Comparison of ENCODE assay signal across 18 cellular contexts in the genomic region with DNA sequence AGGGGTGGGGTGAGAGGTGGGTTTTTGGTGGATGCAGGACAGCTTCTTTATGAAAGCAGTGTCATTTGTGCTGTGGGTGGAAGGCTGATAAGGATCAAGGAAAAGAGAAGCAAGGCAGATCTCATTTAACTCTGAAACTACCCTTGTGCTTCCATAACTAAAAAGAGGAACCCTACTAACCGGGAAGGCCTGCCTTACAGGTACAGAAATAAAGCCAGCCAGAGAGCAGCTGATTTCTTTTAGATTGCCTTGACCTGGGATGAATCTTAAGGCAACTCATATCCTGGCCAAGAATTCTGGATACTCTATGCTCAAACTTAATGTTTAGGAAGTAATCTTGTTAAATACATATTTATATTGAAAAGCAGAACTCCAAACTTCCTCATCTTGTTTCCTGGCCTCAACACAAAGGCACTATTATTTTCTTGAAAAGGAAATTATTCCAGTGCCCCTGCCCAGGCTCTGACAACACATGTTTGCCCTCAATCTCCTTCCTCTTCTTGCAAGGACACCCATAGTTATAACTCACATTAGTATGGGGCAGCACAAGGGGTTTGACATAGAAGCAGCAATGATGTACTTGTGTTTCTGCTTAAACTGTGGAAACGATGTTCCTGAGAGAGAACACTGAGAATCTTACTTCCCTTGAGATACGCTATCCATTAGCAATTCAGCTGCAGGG.
A peak's percentile ranks its signal among the peaks of the same experiment; 100 is the strongest.
DNase-seq lines count a peak whose midpoint lies in the region; ATAC-seq and TF ChIP-seq lines count a peak whose summit lies in the region.
"Had no signal": no experiment of that assay in that cellular context is flagged by ENCODE, and none has a peak within 500 bp of the region (broad histone marks: within the 10 kb centered on the region; RNA-seq: fewer than 3 reads in every experiment).

No MANE protein-coding gene starts in this region.

- H3K36me3 ChIP-seq in GM23248 (ENCODE audit: low read depth) (no peaks in the 10 kb centered on the region), neutrophil (no peaks in the 10 kb centered on the region), hepatocyte (replicated peaks; ENCODE audit: insufficient read depth, low read depth) (no peaks in the 10 kb centered on the region)

- TF ChIP-seq CTCF in neutrophil (IDR thresholded peaks at IDR 0.05) (no peak), hepatocyte (IDR thresholded peaks at IDR 0.05; ENCODE audit: poor library complexity) (no peak)

- H3K27me3 ChIP-seq in GM23248 (replicated peaks; ENCODE audit: insufficient read depth), result no peaks in the 10 kb centered on the region
- H3K27me3 ChIP-seq in neutrophil, result no peaks in the 10 kb centered on the region
- no peaks in the 10 kb centered on the region for H3K27me3 ChIP-seq in hepatocyte

- H3K4me3 ChIP-seq in GM23248 (no peak overlapping the region), neutrophil (ENCODE audit: low read depth in 1 of 2, low read length in 1 of 2) (no peak overlapping the region), hepatocyte (no peak overlapping the region)
- H3K4me3 ChIP-seq: SK-N-MC, skin epidermis had no signal

- DNase-seq in GM23248 (no peak), OCI-M1 (lab: John Stamatoyannopoulos, UW) (peak; percentile 53), foreskin melanocyte (peak; percentile 44), hepatocyte (ENCODE audit: low spot score) (no peak), ACHN (no peak)
- DNase-seq: activated effector memory CD4-positive, alpha-beta T cell treated with anti-CD3 and anti-CD28 coated beads, Interleukin-2, amount 50 U/mL, for 16 hours; aorta; DND-41; mesendoderm; NCI-H1092; NCI-H446; occipital lobe; stimulated activated naive B cell treated with anti-CD40 and anti-IgM and Interleukin-4, amounts not matched to agents 10 μg/mL and 1 μg/mL and 100 μg/mL, for 72 hours had no signal

- ATAC-seq in GM21360 (IDR thresholded peaks at IDR 0.05; ENCODE audit: unreplicated experiment), result no peak
- ATAC-seq in GM21737 (IDR thresholded peaks at IDR 0.05; ENCODE audit: unreplicated experiment), result no peak
- ATAC-seq: stimulated activated naive B cell treated with anti-CD40 and anti-IgM and Interleukin-4, amounts not matched to agents 10 μg/mL and 1 μg/mL and 100 μg/mL, for 72 hours had no signal

- H3F3A ChIP-seq in GM23248 (ENCODE audit: insufficient read depth), result peaks cover 7% of the 10 kb centered on the region

- H3K9me3 ChIP-seq in GM23248 (ENCODE audit: low read depth), result no peaks in the 10 kb centered on the region
- no peaks in the 10 kb centered on the region for H3K9me3 ChIP-seq in neutrophil
- H3K9me3 ChIP-seq in hepatocyte (ENCODE audit: low read depth), result no peaks in the 10 kb centered on the region

- H3K4me2 ChIP-seq in GM23248 (ENCODE audit: unreplicated experiment) (peak overlapping the region; percentile 60), hepatocyte (no peak overlapping the region)

- H3K79me2 ChIP-seq in GM23248 (ENCODE audit: insufficient read depth), result peaks cover 10% of the 10 kb centered on the region; the same call in 1 of the 2 replicates
- H3K79me2 ChIP-seq in hepatocyte, result peaks cover 17% of the 10 kb centered on the region

- no peak overlapping the region for H2AFZ ChIP-seq in GM23248
- H2AFZ ChIP-seq in hepatocyte, result no peak overlapping the region

- peaks cover 24% of the 10 kb centered on the region for H3K4me1 ChIP-seq in GM23248 (ENCODE audit: insufficient read depth)
- H3K4me1 ChIP-seq in neutrophil (ENCODE audit: control insufficient read depth in 1 of 2, insufficient read depth in 1 of 2, low read depth in 1 of 2, low read length in 1 of 2), result peaks cover 5 to 14% of the 10 kb centered on the region in 2 experiments
- H3K4me1 ChIP-seq in hepatocyte (ENCODE audit: insufficient read depth), result peaks cover 12% of the 10 kb centered on the region

- no peaks in the 10 kb centered on the region for H4K20me1 ChIP-seq in GM23248 (ENCODE audit: insufficient read depth)
- no peaks in the 10 kb centered on the region for H4K20me1 ChIP-seq in hepatocyte (ENCODE audit: insufficient read depth, poor library complexity, severe bottlenecking)

- no peaks in the 10 kb centered on the region for H3K9me2 ChIP-seq in GM23248 (ENCODE audit: insufficient read depth)
- no peaks in the 10 kb centered on the region for H3K9me2 ChIP-seq in hepatocyte (replicated peaks; ENCODE audit: insufficient read depth)

- no peak overlapping the region for H3K27ac ChIP-seq in GM23248
- peak overlapping the region; percentile 6 for H3K27ac ChIP-seq in neutrophil
- no peak overlapping the region for H3K27ac ChIP-seq in hepatocyte
- H3K27ac ChIP-seq: SK-N-MC had no signal

- 82 to 83% methylated on average over 3 of the region's 3 CpGs for WGBS in GM23248 (ENCODE audit: low coverage in 1 of 2, low lambda C conversion rate in 2 of 2, missing lambda C conversion rate in 2 of 2), 2 experiments
- WGBS in hepatocyte (ENCODE audit: low lambda C conversion rate, missing lambda C conversion rate), result 83% methylated on average over 3 of the region's 3 CpGs

- no peak overlapping the region for H3K9ac ChIP-seq in GM23248

- in situ Hi-C loops in GM23248 (cut with MboI) (no loop called here), ACHN (cut with HindIII; ENCODE audit: low pct_ligation_motif_present, low pct_unique_long_range_greater_than_20kb, low sequenced_read_pairs) (no loop called here)

Comparison
In these comparisons a context has a peak if more than half of its experiments do, and no peak if none do; other contexts are left out.
1. DNase-seq: peak in OCI-M1 (single experiment) and foreskin melanocyte (single experiment); none in GM23248 (single experiment), hepatocyte (single experiment) and ACHN (single experiment).